8 cellular contexts compared by ENCODE assay signal in genomic region chr19:12139885-12140544, GRCh38. TPM values are rescaled to one million over a fixed set of nuclear protein-coding genes. Genes with fewer than 3 reads are reported as not detected.
DNase-seq lines count a peak whose midpoint lies in the region; ATAC-seq, FAIRE-seq and TF ChIP-seq lines count a peak whose summit lies in the region.

Gene ZNF20 (minus strand): TSS chr19:12140350. CDS start chr19:12140182, 168 bp downstream.

- H3K9me3 ChIP-seq in cardiac muscle cell (ENCODE audit: low read depth) (no peaks in the 10 kb centered on the region), pancreas (no peaks in the 10 kb centered on the region), tibial artery (peaks cover 0 to 4% (median 0%) of the 10 kb centered on the region in 3 donors)

- H3K27ac Mint-ChIP-seq in activated naive CD8-positive, alpha-beta T cell treated with anti-CD3 and anti-CD28 coated beads, Interleukin-2, amount 10 ng/mL, durations not matched to agents 7 days and 5 days: peak within 1 kb of the TSS; percentile 67

- H3K27ac ChIP-seq in cardiac muscle cell (peak within 1 kb of the TSS; percentile 88), pancreas (peak within 1 kb of the TSS; percentile 68 to 90 (median 78)), tibial artery (peak within 1 kb of the TSS; percentile 83 to 90)

- H3K36me3 ChIP-seq in cardiac muscle cell: peaks cover 24% of the 10 kb centered on the region
- peaks cover 0 to 7% (median 2%) of the 10 kb centered on the region in 3 donors for H3K36me3 ChIP-seq in pancreas
- peaks cover 17 to 34% (median 27%) of the 10 kb centered on the region in 3 donors for H3K36me3 ChIP-seq in tibial artery

- peaks cover 28% of the 10 kb centered on the region for H3K36me3 Mint-ChIP-seq in activated naive CD8-positive, alpha-beta T cell treated with anti-CD3 and anti-CD28 coated beads, Interleukin-2, amount 10 ng/mL, durations not matched to agents 7 days and 5 days

- POLR2A ChIA-PET in activated naive CD8-positive, alpha-beta T cell treated with anti-CD3 and anti-CD28 coated beads, Interleukin-2, amount 10 ng/mL, durations not matched to agents 7 days and 5 days (lab: Charles Lee): interaction anchor here (0.6 to 1.7 kb wide), 10 partner anchors 17 to 225 kb away, joined by 3 to 13 read pairs (median 6); partner anchors contain the start of genes ZNF136, ZNF44, ZNF442 and ZNF563

- peak; percentile 91 for ATAC-seq in activated naive CD8-positive, alpha-beta T cell treated with anti-CD3 and anti-CD28 coated beads, Interleukin-2, amount 10 ng/mL, durations not matched to agents 7 days and 5 days (ENCODE audit: low read depth)
- peak; percentile 96 to 99 (median 98) for ATAC-seq in pancreas

- intact Hi-C loops in pancreas (cut with DNase I): loop anchor here in 2 of 3 donors (5.0 to 10.0 kb wide), 3 partner anchors 78 to 265 kb away; partner anchors contain the start of gene ZNF844 (in 1 of the 2)
- intact Hi-C loops in tibial artery (cut with DNase I; ENCODE audit: low total_unique reads): loop anchor here (2.0 to 5.0 kb wide), 4 partner anchors 48 to 343 kb away; partner anchors contain the start of genes ZNF491, ZNF763 and ZNF844

- H3K4me3 ChIP-seq in HFF-Myc (replicated peaks; ENCODE audit: low read depth, low read length): peak within 1 kb of the TSS; percentile 70
- H3K4me3 ChIP-seq in cardiac muscle cell: peak within 1 kb of the TSS; percentile 76
- H3K4me3 ChIP-seq in pancreas: peak within 1 kb of the TSS; percentile 67 to 77 (median 68)
- peak within 1 kb of the TSS; percentile 65 to 87 for H3K4me3 ChIP-seq in tibial artery

- DNase-seq in GM04503 (ENCODE audit: low read depth) (peak; percentile 64), HFF-Myc (ENCODE audit: extremely low read depth, low read depth) (peak; percentile 72), NCI-H1092 (lab: John Stamatoyannopoulos, UW) (peak; percentile 84), SKM-1 treated with dmso at 0.1 percent for 144 hours (lab: John Stamatoyannopoulos, UW; ENCODE audit: unreplicated experiment) (peak; percentile 89), cardiac muscle cell (ENCODE audit: low read depth in 1 of 2, low spot score in 1 of 2) (peak; percentile 95 to 98), pancreas (peak; percentile 97 to 99 (median 98)), tibial artery (peak; percentile 97 to 98)
- peak; percentile 90 for DNase-seq in activated naive CD8-positive, alpha-beta T cell treated with anti-CD3 and anti-CD28 coated beads, Interleukin-2, amount 10 ng/mL, durations not matched to agents 7 days and 5 days

- no peaks in the 10 kb centered on the region for H3K9me3 Mint-ChIP-seq in activated naive CD8-positive, alpha-beta T cell treated with anti-CD3 and anti-CD28 coated beads, Interleukin-2, amount 10 ng/mL, durations not matched to agents 7 days and 5 days

- peaks cover 6% of the 10 kb centered on the region for H3K4me1 ChIP-seq in cardiac muscle cell (ENCODE audit: low read depth)
- peaks cover 0 to 12% (median 6%) of the 10 kb centered on the region in 3 donors for H3K4me1 ChIP-seq in pancreas
- H3K4me1 ChIP-seq in tibial artery: peaks cover 0 to 24% (median 15%) of the 10 kb centered on the region in 4 donors

- H3K27me3 Mint-ChIP-seq in activated naive CD8-positive, alpha-beta T cell treated with anti-CD3 and anti-CD28 coated beads, Interleukin-2, amount 10 ng/mL, durations not matched to agents 7 days and 5 days: no peaks in the 10 kb centered on the region

- H3K4me3 Mint-ChIP-seq in activated naive CD8-positive, alpha-beta T cell treated with anti-CD3 and anti-CD28 coated beads, Interleukin-2, amount 10 ng/mL, durations not matched to agents 7 days and 5 days: peak within 1 kb of the TSS; percentile 94

- no peaks in the 10 kb centered on the region for H3K27me3 ChIP-seq in cardiac muscle cell
- no peaks in the 10 kb centered on the region for H3K27me3 ChIP-seq in pancreas
- H3K27me3 ChIP-seq in tibial artery: no peaks in the 10 kb centered on the region

- TF ChIP-seq CTCF in HFF-Myc (IDR thresholded peaks at IDR 0.05; ENCODE audit: low read depth, low read length, missing control alignments) (no peak), cardiac muscle cell (IDR thresholded peaks at IDR 0.05; ENCODE audit: low read depth, low read length) (peak; percentile 3), pancreas (IDR thresholded peaks at IDR 0.05) (no peak), tibial artery (IDR thresholded peaks at IDR 0.05) (no peak)

- peaks cover 23% of the 10 kb centered on the region for H3K4me1 Mint-ChIP-seq in activated naive CD8-positive, alpha-beta T cell treated with anti-CD3 and anti-CD28 coated beads, Interleukin-2, amount 10 ng/mL, durations not matched to agents 7 days and 5 days

- WGBS in pancreas, 2 donors: 0% methylated on average over 46 to 49 of the region's 49 CpGs

- FAIRE-seq in pancreas (lab: Jason Lieb, UNC): peak; percentile 90

RNA-seq across cellular contexts. Expression of gene ZNF20, which starts in this region (rescaled TPM):
- 1 to 10 TPM; 5.9 to 7.2 TPM for total RNA-seq in activated naive CD8-positive, alpha-beta T cell treated with anti-CD3 and anti-CD28 coated beads, Interleukin-2, amount 10 ng/mL, durations not matched to agents 7 days and 5 days
- total RNA-seq in cardiac muscle cell (6.2 and 7.2 TPM in 2 replicates), pancreas (1 to 10 TPM in 3 of 6 donors, under 1 TPM in 3; 0.63 to 3.3 (median 1.4) TPM)
- polyA plus RNA-seq in cardiac muscle cell (2.8 and 3.8 TPM in 2 replicates), pancreas (1 to 10 TPM; 2.2 to 2.8 TPM)

Comparison
In these comparisons a context has a peak if more than half of its experiments do, and no peak if none do; other contexts are left out.
1. Peak in every context shown above with its lines: DNase-seq, ATAC-seq, H3K4me3 ChIP-seq and H3K27ac ChIP-seq.